In the genomic region with DNA sequence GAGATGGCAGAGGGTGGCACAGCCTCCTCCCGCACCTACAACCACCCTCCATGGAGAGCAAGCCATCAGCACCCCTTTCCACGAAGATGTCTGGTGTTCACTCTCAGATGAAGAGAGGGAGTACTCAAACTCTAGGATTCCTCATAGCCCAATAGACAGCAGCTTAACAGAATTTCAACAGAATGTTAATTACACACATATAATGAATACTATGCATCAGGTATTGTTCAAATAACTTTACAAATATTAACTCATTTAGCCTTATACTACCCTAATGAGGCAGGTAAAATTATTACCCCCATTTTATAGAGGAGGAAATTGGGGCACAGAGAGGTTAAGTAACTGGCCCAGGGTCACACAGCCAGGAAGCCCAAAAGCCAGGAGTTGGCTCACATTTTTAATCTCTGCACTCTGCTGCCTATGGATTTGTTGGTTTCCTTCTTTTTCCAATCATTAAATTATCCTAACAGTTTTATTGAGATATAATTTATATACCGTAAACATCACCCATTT, we compare ENCODE assay signal across 12 cellular contexts. TPM values are rescaled to one million over a fixed set of nuclear protein-coding genes. Genes with fewer than 3 reads are reported as not detected.
A peak's percentile ranks its signal among the peaks of the same experiment; 100 is the strongest.
DNase-seq lines count a peak whose midpoint lies in the region; ATAC-seq and TF ChIP-seq lines count a peak whose summit lies in the region.
"Had no signal": no experiment of that assay in that cellular context is flagged by ENCODE, and none has a peak within 500 bp of the region (broad histone marks: within the 10 kb centered on the region; RNA-seq: fewer than 3 reads in every experiment).

No MANE protein-coding gene starts in this region.

- H3K9ac ChIP-seq in mesenchymal stem cell (ENCODE audit: low read length): peak overlapping the region; percentile 78
- peak overlapping the region; percentile 33 for H3K9ac ChIP-seq in smooth muscle cell (ENCODE audit: low read depth)

- no peak overlapping the region for H3K23ac ChIP-seq in mesenchymal stem cell (ENCODE audit: low read length in 2 of 2)

- WGBS in mesenchymal stem cell: 100% methylated on average over 3 of the region's 3 CpGs
- 96% methylated on average over 3 of the region's 3 CpGs for WGBS in smooth muscle cell (ENCODE audit: low lambda C conversion rate)

- peak overlapping the region; percentile 60 for H2BK15ac ChIP-seq in mesenchymal stem cell (ENCODE audit: low read depth, poor library complexity, severe bottlenecking)

- H3K27ac Mint-ChIP-seq in Calu3 (ENCODE audit: unreplicated experiment): peak overlapping the region; percentile 62
- H3K27ac Mint-ChIP-seq: activated CD8-positive, alpha-beta memory T cell treated with anti-CD3 and anti-CD28 coated beads, Interleukin-2, amount 10 ng/mL, durations not matched to agents 7 days and 5 days had no signal

- intact Hi-C loops in Calu3 (cut with micrococcal nuclease; ENCODE audit: unreplicated experiment): no loop called here
- intact Hi-C loops in dorsolateral prefrontal cortex (cut with DNase I): no loop called here

- CTCF ChIA-PET in Calu3 (lab: Charles Lee): interaction anchor here (0.6 to 1.0 kb wide), 3 partner anchors 20 to 161 kb away, joined by 3 to 12 read pairs (median 6); no protein-coding TSS in a partner anchor

- peak overlapping the region; percentile 26 to 80 for H3K4ac ChIP-seq in mesenchymal stem cell (ENCODE audit: low read depth in 1 of 2, low read length in 2 of 2)

- ATAC-seq in GM21390 (IDR thresholded peaks at IDR 0.05; ENCODE audit: unreplicated experiment): no peak
- no peak for ATAC-seq in HG02885 (IDR thresholded peaks at IDR 0.05; ENCODE audit: poor library complexity, unreplicated experiment)
- ATAC-seq: activated CD8-positive, alpha-beta memory T cell treated with anti-CD3 and anti-CD28 coated beads, Interleukin-2, amount 10 ng/mL, durations not matched to agents 7 days and 5 days had no signal

- H3K4me2 ChIP-seq in mesenchymal stem cell (ENCODE audit: low read length, poor library complexity, severe bottlenecking) (no peak overlapping the region), smooth muscle cell (peak overlapping the region; percentile 36)

- H3K4me1 Mint-ChIP-seq in Calu3 (ENCODE audit: low read depth, unreplicated experiment): peaks cover 43% of the 10 kb centered on the region
- H3K4me1 Mint-ChIP-seq: activated CD8-positive, alpha-beta memory T cell treated with anti-CD3 and anti-CD28 coated beads, Interleukin-2, amount 10 ng/mL, durations not matched to agents 7 days and 5 days had no signal

- H3K27ac ChIP-seq in dorsolateral prefrontal cortex: peak overlapping the region in 36 of 59 donors; percentile 20 to 99 (median 52)
- H3K27ac ChIP-seq in mesenchymal stem cell (ENCODE audit: low read length, poor library complexity, severe bottlenecking): no peak overlapping the region
- peak overlapping the region; percentile 80 for H3K27ac ChIP-seq in smooth muscle cell (ENCODE audit: low read depth)
- H3K27ac ChIP-seq: WERI-Rb-1 had no signal

- H2BK12ac ChIP-seq in mesenchymal stem cell (ENCODE audit: low read length in 2 of 2): peak overlapping the region; percentile 91 to 96

- peaks cover 11% of the 10 kb centered on the region for H3K36me3 Mint-ChIP-seq in Calu3 (ENCODE audit: insufficient read depth, unreplicated experiment)
- H3K36me3 Mint-ChIP-seq: activated CD8-positive, alpha-beta memory T cell treated with anti-CD3 and anti-CD28 coated beads, Interleukin-2, amount 10 ng/mL, durations not matched to agents 7 days and 5 days had no signal

- DNase-seq in Calu3 (no peak), dorsolateral prefrontal cortex (no peak), mesenchymal stem cell (no peak), smooth muscle cell (lab: John Stamatoyannopoulos, UW; ENCODE audit: unreplicated experiment) (no peak), NCI-H1105 treated with DMSO at 0.1 percent for 48 hours (lab: John Stamatoyannopoulos, UW) (no peak), AG08395 (ENCODE audit: low spot score) (no peak)
- DNase-seq: activated CD8-positive, alpha-beta memory T cell treated with anti-CD3 and anti-CD28 coated beads, Interleukin-2, amount 10 ng/mL, durations not matched to agents 7 days and 5 days; DMS 273 treated with DMSO at 0.1 percent for 48 hours; stimulated activated CD4-positive, alpha-beta T cell treated with anti-CD3 and anti-CD28 coated beads, Interleukin-4, amount 100 ng/mL, for 1 hour had no signal

- H3K27me3 Mint-ChIP-seq in Calu3 (ENCODE audit: unreplicated experiment): no peaks in the 10 kb centered on the region
- H3K27me3 Mint-ChIP-seq: activated CD8-positive, alpha-beta memory T cell treated with anti-CD3 and anti-CD28 coated beads, Interleukin-2, amount 10 ng/mL, durations not matched to agents 7 days and 5 days had no signal

- peak overlapping the region; percentile 29 for H2BK120ac ChIP-seq in mesenchymal stem cell (ENCODE audit: low read depth, low read length)

- no peaks in the 10 kb centered on the region for H4K20me1 ChIP-seq in smooth muscle cell (ENCODE audit: low read depth)

- peak overlapping the region in 1 of 2 experiments; percentile 84 for H3K14ac ChIP-seq in mesenchymal stem cell (ENCODE audit: low read length in 2 of 2)

- H2AFZ ChIP-seq in mesenchymal stem cell (ENCODE audit: low read depth, low read length): no peak overlapping the region
- H2AFZ ChIP-seq in smooth muscle cell (ENCODE audit: low read depth): no peak overlapping the region

- H3K36me3 ChIP-seq in mesenchymal stem cell (ENCODE audit: control insufficient read depth in 1 of 2, insufficient read depth in 2 of 2, low read depth in 1 of 2, low read length in 2 of 2): no peaks in the 10 kb centered on the region
- no peaks in the 10 kb centered on the region for H3K36me3 ChIP-seq in smooth muscle cell (ENCODE audit: low read depth)
- H3K36me3 ChIP-seq: WERI-Rb-1 had no signal

- peaks cover 2% of the 10 kb centered on the region for H3K79me1 ChIP-seq in mesenchymal stem cell (replicated peaks; ENCODE audit: low read length, poor library complexity, severe bottlenecking)

- no TSS peak for BruUV-seq in Calu3 (replicated peaks; lab: Mats Ljungman, UMichigan)

- no peaks in the 10 kb centered on the region for H3K79me2 ChIP-seq in smooth muscle cell (ENCODE audit: low read depth)

- H2AK5ac ChIP-seq in mesenchymal stem cell (ENCODE audit: low read length, severe bottlenecking): peak overlapping the region; percentile 21

- peak overlapping the region; percentile 65 for H4K91ac ChIP-seq in mesenchymal stem cell (ENCODE audit: low read length)

- TF ChIP-seq CTCF in Calu3 (IDR thresholded peaks at IDR 0.05; ENCODE audit: unreplicated experiment): no peak
- no peak for TF ChIP-seq CTCF in dorsolateral prefrontal cortex (IDR thresholded peaks at IDR 0.05 in 54 of 56, conservative IDR thresholded peaks at IDR 0.05 in 2 of 56; ENCODE audit: low read depth in 1 of 56, partially characterized antibody in 56 of 56)
- no peak for TF ChIP-seq CTCF in smooth muscle cell (IDR thresholded peaks at IDR 0.05; ENCODE audit: borderline replicate concordance, insufficient read depth, poor library complexity, severe bottlenecking)

- H4K8ac ChIP-seq in mesenchymal stem cell (ENCODE audit: low read length): peak overlapping the region; percentile 27

- H3K18ac ChIP-seq in mesenchymal stem cell (ENCODE audit: low read depth in 1 of 2, low read length in 2 of 2): peak overlapping the region; percentile 24 to 98

- H3K27me3 ChIP-seq in dorsolateral prefrontal cortex (no peaks in the 10 kb centered on the region), mesenchymal stem cell (ENCODE audit: control insufficient read depth in 1 of 2, insufficient read depth in 1 of 2, low read length in 2 of 2) (no peaks in the 10 kb centered on the region), smooth muscle cell (ENCODE audit: low read depth) (no peaks in the 10 kb centered on the region)

- no peaks in the 10 kb centered on the region for H3K9me3 Mint-ChIP-seq in Calu3 (ENCODE audit: low read depth, unreplicated experiment)

- H3F3A ChIP-seq in smooth muscle cell (ENCODE audit: low read depth): peaks cover 12% of the 10 kb centered on the region

- no peak overlapping the region for H2BK5ac ChIP-seq in mesenchymal stem cell (ENCODE audit: low read depth, low read length, poor library complexity, severe bottlenecking)

- peaks cover 50% of the 10 kb centered on the region for H3K4me1 ChIP-seq in mesenchymal stem cell (ENCODE audit: control insufficient read depth, insufficient read depth, low read depth, low read length)
- peaks cover 11% of the 10 kb centered on the region for H3K4me1 ChIP-seq in smooth muscle cell (ENCODE audit: low read depth)

- H3K4me3 Mint-ChIP-seq in Calu3 (ENCODE audit: low read depth, unreplicated experiment): no peak overlapping the region
- H3K4me3 Mint-ChIP-seq: activated CD8-positive, alpha-beta memory T cell treated with anti-CD3 and anti-CD28 coated beads, Interleukin-2, amount 10 ng/mL, durations not matched to agents 7 days and 5 days had no signal

- no peak overlapping the region for H3K4me3 ChIP-seq in dorsolateral prefrontal cortex
- H3K4me3 ChIP-seq in mesenchymal stem cell (ENCODE audit: insufficient read depth in 1 of 2, low read depth in 1 of 2, low read length in 2 of 2): no peak overlapping the region
- no peak overlapping the region for H3K4me3 ChIP-seq in smooth muscle cell

- H3K9me3 ChIP-seq in mesenchymal stem cell (ENCODE audit: control insufficient read depth, low read length) (peaks cover 3% of the 10 kb centered on the region), smooth muscle cell (replicated peaks; ENCODE audit: low read depth) (no peaks in the 10 kb centered on the region)

RNA-seq across cellular contexts. Expression of a gene that starts 39.0 kb away (rescaled TPM):
- total RNA-seq in Calu3 (2022) (26.4 and 28.5 TPM in 2 replicates), dorsolateral prefrontal cortex (10 to 100 TPM; 18.3 to 36.0 (median 26.0) TPM), smooth muscle cell (9.3 and 12.7 TPM in 2 replicates)
- 42.4 TPM for polyA plus RNA-seq in mesenchymal stem cell (2013, experiment 1 of 2)
- polyA plus RNA-seq in mesenchymal stem cell (2013, experiment 2 of 2): 39.8 TPM
- polyA plus RNA-seq in smooth muscle cell: 20.1 and 20.4 TPM in 2 replicates

RNA-seq across cellular contexts. Expression of a gene that starts 55.0 kb away (rescaled TPM):
- not detected in 2 replicates for total RNA-seq in Calu3 (2022)
- 10 to 100 TPM in 2 of 120 experiments, 1 to 10 TPM in 117, under 1 TPM in 1; 0.95 to 12.5 (median 4.1) TPM for total RNA-seq in dorsolateral prefrontal cortex
- polyA plus RNA-seq in mesenchymal stem cell (2013, experiment 1 of 2): 0.23 TPM
- polyA plus RNA-seq in mesenchymal stem cell (2013, experiment 2 of 2): 0.25 TPM
- total RNA-seq in smooth muscle cell: under 0.01 and 0.27 TPM in 2 replicates
- not detected in 2 replicates for polyA plus RNA-seq in smooth muscle cell
- total RNA-seq: activated CD8-positive, alpha-beta memory T cell treated with anti-CD3 and anti-CD28 coated beads, Interleukin-2, amount 10 ng/mL, durations not matched to agents 7 days and 5 days had no signal
